In genomic region chr14:34059925-34060746, GRCh38 we compare ENCODE assay signal across 8 cellular contexts.
DNase-seq lines count a peak whose midpoint lies in the region; ATAC-seq and TF ChIP-seq lines count a peak whose summit lies in the region.

No MANE protein-coding gene starts in this region.

- DNase-seq in activated CD4-positive, CD25-positive, alpha-beta regulatory T cell (lab: John Stamatoyannopoulos, UW), result no peak
- DNase-seq in NCI-H2227 treated with DMSO at 0.1 percent for 48 hours (lab: John Stamatoyannopoulos, UW) (peak; percentile 55), epithelial cell of proximal tubule (ENCODE audit: low read depth) (no peak), midbrain (lab: John Stamatoyannopoulos, UW) (peak; percentile 36)
- peak; percentile 65 for DNase-seq in activated CD8-positive, alpha-beta memory T cell treated with anti-CD3 and anti-CD28 coated beads, Interleukin-2, amount 10 ng/mL, durations not matched to agents 7 days and 5 days
- peak; percentile 5 to 13 for DNase-seq in stimulated activated CD8-positive, alpha-beta memory T cell treated with anti-CD3 and anti-CD28 coated beads, Interleukin-15, amount 100 ng/mL, for 4 hours (ENCODE audit: low read depth in 2 of 2)

- H3K27ac Mint-ChIP-seq in activated CD8-positive, alpha-beta memory T cell treated with anti-CD3 and anti-CD28 coated beads, Interleukin-2, amount 10 ng/mL, durations not matched to agents 7 days and 5 days, result peak overlapping the region; percentile 67

- H3K4me3 Mint-ChIP-seq in activated CD8-positive, alpha-beta memory T cell treated with anti-CD3 and anti-CD28 coated beads, Interleukin-2, amount 10 ng/mL, durations not matched to agents 7 days and 5 days, result peak overlapping the region; percentile 70

- peak; percentile 67 to 75 for ATAC-seq in activated CD4-positive, CD25-positive, alpha-beta regulatory T cell treated with anti-CD3 and anti-CD28 coated beads, Interleukin-2, amount 50 U/mL, for 24 hours
- peak; percentile 78 for ATAC-seq in HG02763 (IDR thresholded peaks at IDR 0.05; ENCODE audit: unreplicated experiment)
- peak; percentile 96 for ATAC-seq in activated CD8-positive, alpha-beta memory T cell treated with anti-CD3 and anti-CD28 coated beads, Interleukin-2, amount 10 ng/mL, durations not matched to agents 7 days and 5 days

- peak; percentile 31 for TF ChIP-seq CTCF in epithelial cell of proximal tubule (conservative IDR thresholded peaks at IDR 0.05; ENCODE audit: low read depth, low read length)

- H3K4me1 Mint-ChIP-seq in activated CD8-positive, alpha-beta memory T cell treated with anti-CD3 and anti-CD28 coated beads, Interleukin-2, amount 10 ng/mL, durations not matched to agents 7 days and 5 days, result peaks cover 16% of the 10 kb centered on the region

- peak overlapping the region; percentile 63 for H3K4me3 ChIP-seq in epithelial cell of proximal tubule (ENCODE audit: low read depth, low read length)

- peaks cover 33% of the 10 kb centered on the region for H3K27me3 Mint-ChIP-seq in activated CD8-positive, alpha-beta memory T cell treated with anti-CD3 and anti-CD28 coated beads, Interleukin-2, amount 10 ng/mL, durations not matched to agents 7 days and 5 days

- no peaks in the 10 kb centered on the region for H3K9me3 Mint-ChIP-seq in activated CD8-positive, alpha-beta memory T cell treated with anti-CD3 and anti-CD28 coated beads, Interleukin-2, amount 10 ng/mL, durations not matched to agents 7 days and 5 days (ENCODE audit: low read depth)

- CTCF ChIA-PET in activated CD8-positive, alpha-beta memory T cell treated with anti-CD3 and anti-CD28 coated beads, Interleukin-2, amount 10 ng/mL, durations not matched to agents 7 days and 5 days (lab: Charles Lee), result interaction anchor here (0.9 to 1.7 kb wide), 11 partner anchors 12 to 220 kb away, joined by 3 to 5 read pairs (median 4); no protein-coding TSS in a partner anchor

- H3K36me3 Mint-ChIP-seq in activated CD8-positive, alpha-beta memory T cell treated with anti-CD3 and anti-CD28 coated beads, Interleukin-2, amount 10 ng/mL, durations not matched to agents 7 days and 5 days, result no peaks in the 10 kb centered on the region

Comparison
In these comparisons a context has a peak if more than half of its experiments do, and no peak if none do; other contexts are left out.
1. DNase-seq: peak in NCI-H2227 treated with DMSO at 0.1 percent for 48 hours (single experiment), activated CD8-positive, alpha-beta memory T cell treated with anti-CD3 and anti-CD28 coated beads, Interleukin-2, amount 10 ng/mL, durations not matched to agents 7 days and 5 days (single experiment), midbrain (single experiment) and stimulated activated CD8-positive, alpha-beta memory T cell treated with anti-CD3 and anti-CD28 coated beads, Interleukin-15, amount 100 ng/mL, for 4 hours (2 of 2); none in activated CD4-positive, CD25-positive, alpha-beta regulatory T cell (0 of 4) and epithelial cell of proximal tubule (single experiment).
2. Peak in every context shown above with its lines, with median percentiles within 50 percentile points of each other: ATAC-seq.